8 cellular contexts compared by ENCODE assay signal in genomic region chr21:38913120-38913975, GRCh38.
A peak's percentile ranks its signal among the peaks of the same experiment; 100 is the strongest.
DNase-seq lines count a peak whose midpoint lies in the region; ATAC-seq and TF ChIP-seq lines count a peak whose summit lies in the region.

No MANE protein-coding gene starts in this region.

- TF ChIP-seq CTCF in fibroblast of pulmonary artery (IDR thresholded peaks at IDR 0.05; ENCODE audit: low read length, missing control alignments): no peak
- TF ChIP-seq CTCF in omental fat pad (IDR thresholded peaks at IDR 0.05): no peak

- H3K4me3 ChIP-seq in fibroblast of pulmonary artery (replicated peaks; ENCODE audit: low read depth, low read length): no peak overlapping the region

- ATAC-seq in omental fat pad (ENCODE audit: low FRiP score): peak; percentile 85
- no peak for ATAC-seq in HG03521 (IDR thresholded peaks at IDR 0.05; ENCODE audit: unreplicated experiment)
- no peak for ATAC-seq in GM21367 (IDR thresholded peaks at IDR 0.05; ENCODE audit: unreplicated experiment)

- DNase-seq in NCI-H1417 (lab: John Stamatoyannopoulos, UW): peak; percentile 66 to 85 (median 85)
- no peak for DNase-seq in NCI-H1417 treated with DMSO at 0.1 percent for 48 hours (lab: John Stamatoyannopoulos, UW)
- peak; percentile 57 for DNase-seq in RPMI7951 (ENCODE audit: low read depth)
- peak; percentile 75 for DNase-seq in fibroblast of pulmonary artery (ENCODE audit: low read depth)
- DNase-seq in omental fat pad (ENCODE audit: low spot score): no peak
- no peak for DNase-seq in NK-92 treated with Interleukin-12 subunit alpha and Interleukin-12 subunit beta, amount 100 ng/mL, for 24 hours (lab: John Stamatoyannopoulos, UW)

Comparison
In these comparisons a context has a peak if more than half of its experiments do, and no peak if none do; other contexts are left out.
1. DNase-seq: peak in NCI-H1417 (3 of 3), RPMI7951 (single experiment) and fibroblast of pulmonary artery (single experiment); none in NCI-H1417 treated with DMSO at 0.1 percent for 48 hours (single experiment), omental fat pad (single experiment) and NK-92 treated with Interleukin-12 subunit alpha and Interleukin-12 subunit beta, amount 100 ng/mL, for 24 hours (single experiment).